28 cellular contexts compared by ENCODE assay signal in the genomic region with DNA sequence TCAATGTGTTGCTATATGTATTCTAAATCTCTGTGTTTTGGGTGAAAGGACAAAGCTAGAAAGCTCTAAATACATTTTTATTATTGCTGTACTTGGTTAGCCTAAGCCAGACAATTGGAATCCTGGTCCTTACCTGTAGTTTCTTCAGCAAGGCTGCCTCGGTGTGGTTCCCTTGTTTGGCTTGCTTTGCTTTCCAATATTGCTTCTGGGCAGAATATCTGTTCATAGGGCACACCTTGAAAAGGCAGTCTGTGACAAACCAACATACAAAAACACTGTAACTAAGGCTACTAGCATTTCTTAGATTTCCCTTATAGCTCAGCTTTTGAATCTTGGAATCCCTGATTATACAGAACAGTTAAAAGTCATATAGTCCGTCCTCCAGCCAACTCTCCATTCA.
"Had no signal": no experiment of that assay in that cellular context is flagged by ENCODE, and none has a peak within 500 bp of the region (broad histone marks: within the 10 kb centered on the region; RNA-seq: fewer than 3 reads in every experiment).

No MANE protein-coding gene starts in this region.

- H3K9me3 Mint-ChIP-seq: activated B cell treated with CpG ODN at 0.5 μM for 24 hours, nephron progenitor cell had no signal

- H3K36me3 ChIP-seq: brain microvascular endothelial cell, left lung, lower lobe of right lung, pancreas, thoracic aorta, uterus had no signal

- H3K27ac Mint-ChIP-seq: activated B cell treated with CpG ODN at 0.5 μM for 24 hours; activated CD4-positive, alpha-beta T cell treated with anti-CD3 and anti-CD28 coated beads for 36 hours; nephron progenitor cell had no signal

- H3K27me3 ChIP-seq: brain microvascular endothelial cell, dorsolateral prefrontal cortex, left lung, pancreas, spleen, uterus had no signal

- H3K27ac ChIP-seq: brain microvascular endothelial cell, coronary artery, dorsolateral prefrontal cortex, left lung, lower lobe of right lung, pancreas, spleen had no signal

- ATAC-seq: activated CD4-positive, alpha-beta T cell treated with anti-CD3 and anti-CD28 coated beads for 36 hours; left lung; lower lobe of right lung; mucosa of descending colon; right cardiac atrium had no signal

- H3K27me3 Mint-ChIP-seq: activated B cell treated with CpG ODN at 0.5 μM for 24 hours; activated CD4-positive, alpha-beta T cell treated with anti-CD3 and anti-CD28 coated beads for 36 hours; naive B cell had no signal

- H3K4me1 ChIP-seq: uterus had no signal

- H3K9me3 ChIP-seq: left lung, lower lobe of right lung, mucosa of descending colon, pancreas, spleen, thoracic aorta, uterus had no signal

- H3K4me3 ChIP-seq: coronary artery, dorsolateral prefrontal cortex, left lung, lower lobe of right lung, mucosa of descending colon, pancreas, spleen, thoracic aorta, uterus had no signal

- DNase-seq: activated B cell treated with CpG ODN at 0.5 μM for 24 hours; activated CD4-positive, alpha-beta T cell treated with anti-CD3 and anti-CD28 coated beads for 36 hours; activated CD4-positive, alpha-beta T cell treated with anti-CD3 and anti-CD28 coated beads, Interleukin-2, amount 50 U/mL, for 48 hours; activated CD8-positive, alpha-beta memory T cell treated with anti-CD3 and anti-CD28 coated beads for 24 hours; activated effector memory CD4-positive, alpha-beta T cell treated with anti-CD3 and anti-CD28 coated beads, Interleukin-2, amount 50 U/mL, for 16 hours; activated naive CD4-positive, alpha-beta T cell treated with anti-CD3 and anti-CD28 coated beads, Interleukin-2, amount 50 U/mL, for 16 hours; amniotic stem cell; brain microvascular endothelial cell; dorsolateral prefrontal cortex; effector memory CD4-positive, alpha-beta T cell; foreskin fibroblast; head of caudate nucleus; hippocampal formation; kidney glomerular epithelial cell; left lung; lower lobe of right lung; mesendoderm; mucosa of descending colon; naive B cell; nephron progenitor cell; pancreas; right cardiac atrium; spleen; stimulated activated naive CD4-positive, alpha-beta T cell; trophoblast cell; uterus had no signal

- H3K4me3 Mint-ChIP-seq: activated B cell treated with CpG ODN at 0.5 μM for 24 hours; activated CD4-positive, alpha-beta T cell treated with anti-CD3 and anti-CD28 coated beads for 36 hours; naive B cell; nephron progenitor cell had no signal
